13 cellular contexts compared by ENCODE assay signal in the genomic region with DNA sequence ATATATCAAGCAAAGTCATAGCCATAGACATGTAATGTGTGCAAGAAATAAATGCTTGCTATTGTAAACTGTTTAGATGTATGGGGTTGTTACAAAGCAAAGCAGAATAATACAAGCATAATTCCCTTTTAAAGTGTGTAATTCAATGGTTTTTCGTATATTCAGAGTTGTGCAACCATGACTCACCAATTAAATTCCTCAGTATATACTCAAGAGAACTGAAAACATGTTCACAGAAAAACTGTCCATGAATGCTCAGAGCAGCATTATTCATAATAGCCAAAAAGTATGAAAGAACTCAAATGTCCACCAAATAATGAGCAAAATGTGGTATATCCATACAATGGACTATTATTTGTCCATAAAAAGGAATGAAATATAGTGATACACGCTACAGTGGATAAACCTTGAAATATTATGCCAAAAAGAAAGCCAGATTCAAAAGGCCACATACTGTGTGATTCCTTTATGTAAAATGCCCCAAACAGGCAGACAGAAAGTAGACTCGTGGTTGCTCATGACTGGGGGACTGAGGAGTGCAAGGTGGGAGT. TPM values are rescaled to one million over a fixed set of nuclear protein-coding genes. Genes with fewer than 3 reads are reported as not detected.
DNase-seq lines count a peak whose midpoint lies in the region; ATAC-seq lines count a peak whose summit lies in the region.
"Had no signal": no experiment of that assay in that cellular context is flagged by ENCODE, and none has a peak within 500 bp of the region (broad histone marks: within the 10 kb centered on the region; RNA-seq: fewer than 3 reads in every experiment).

No MANE protein-coding gene starts in this region.

- ATAC-seq in activated T-cell treated with anti-CD3 and anti-CD28 coated beads, Interleukin-2, amount 50 U/mL, for 72 hours (replicated peaks in 1 of 2), result no peak
- ATAC-seq: stimulated activated naive CD8-positive, alpha-beta T cell treated with anti-CD3 and anti-CD28 coated beads, Interleukin-15, amount 100 ng/mL, for 72 hours had no signal

- H3K9me2 ChIP-seq in GM23248 (ENCODE audit: insufficient read depth), result no peaks in the 10 kb centered on the region

- H3F3A ChIP-seq in GM23248 (ENCODE audit: insufficient read depth), result peaks cover 28% of the 10 kb centered on the region

- H3K9me3 Mint-ChIP-seq in activated T-cell treated with anti-CD3 and anti-CD28 coated beads, Interleukin-2, amount 50 U/mL, for 72 hours, result no peaks in the 10 kb centered on the region
- H3K9me3 Mint-ChIP-seq: central memory CD8-positive, alpha-beta T cell; stimulated activated naive CD8-positive, alpha-beta T cell treated with anti-CD3 and anti-CD28 coated beads, Interleukin-15, amount 100 ng/mL, for 72 hours had no signal

- H3K27me3 ChIP-seq in GM23248 (replicated peaks; ENCODE audit: insufficient read depth), result no peaks in the 10 kb centered on the region
- H3K27me3 ChIP-seq: neutrophil had no signal

- DNase-seq in GM23248, result peak; percentile 87
- peak; percentile 46 for DNase-seq in RPMI7951 (ENCODE audit: low read depth)
- DNase-seq in epithelial cell of prostate (ENCODE audit: low read depth, low spot score), result no peak
- peak; percentile 81 for DNase-seq in renal cortical epithelial cell (ENCODE audit: low read depth)
- DNase-seq in inferior parietal cortex (ENCODE audit: extremely low spot score), result no peak
- no peak for DNase-seq in germinal center (ENCODE audit: low spot score)
- DNase-seq in activated T-cell treated with anti-CD3 and anti-CD28 coated beads, Interleukin-2, amount 50 U/mL, for 72 hours, result no peak
- DNase-seq: activated naive CD4-positive, alpha-beta T cell treated with Interleukin-2 at 50 U/mL for 16 hours; Kasumi-1; NCI-H2081 treated with DMSO at 0.1 percent for 48 hours; stimulated activated naive CD8-positive, alpha-beta T cell treated with anti-CD3 and anti-CD28 coated beads, Interleukin-15, amount 100 ng/mL, for 72 hours had no signal

- peak overlapping the region; percentile 52 for H3K27ac ChIP-seq in GM23248
- peak overlapping the region; percentile 22 for H3K27ac ChIP-seq in epithelial cell of prostate
- H3K27ac ChIP-seq: neutrophil had no signal

- H4K20me1 ChIP-seq in GM23248 (ENCODE audit: insufficient read depth), result peaks cover 2% of the 10 kb centered on the region; the same call in 1 of the 2 replicates

- WGBS in GM23248 (ENCODE audit: low coverage in 1 of 2, low lambda C conversion rate in 2 of 2, missing lambda C conversion rate in 2 of 2), 2 experiments, result 61 to 62% methylated on average over 3 of the region's 3 CpGs

- no peak overlapping the region for H3K4me3 Mint-ChIP-seq in activated T-cell treated with anti-CD3 and anti-CD28 coated beads, Interleukin-2, amount 50 U/mL, for 72 hours
- H3K4me3 Mint-ChIP-seq: central memory CD8-positive, alpha-beta T cell; stimulated activated naive CD8-positive, alpha-beta T cell treated with anti-CD3 and anti-CD28 coated beads, Interleukin-15, amount 100 ng/mL, for 72 hours had no signal

- H3K4me1 Mint-ChIP-seq in activated T-cell treated with anti-CD3 and anti-CD28 coated beads, Interleukin-2, amount 50 U/mL, for 72 hours (ENCODE audit: low read depth), result peaks cover 24% of the 10 kb centered on the region

- H2AFZ ChIP-seq in GM23248, result no peak overlapping the region

- no peaks in the 10 kb centered on the region for H3K36me3 ChIP-seq in GM23248 (ENCODE audit: low read depth)
- H3K36me3 ChIP-seq: neutrophil had no signal

- in situ Hi-C loops in GM23248 (cut with MboI), result loop anchor here (25.0 kb wide), 2 partner anchors 427 to 1152 kb away; no protein-coding TSS in a partner anchor

- H3K4me2 ChIP-seq in GM23248 (ENCODE audit: unreplicated experiment), result no peak overlapping the region

- H3K36me3 Mint-ChIP-seq in activated T-cell treated with anti-CD3 and anti-CD28 coated beads, Interleukin-2, amount 50 U/mL, for 72 hours (ENCODE audit: insufficient read depth in 2 of 2), result no peaks in the 10 kb centered on the region

- 0 out of 2 replicates have a peak overlapping the region, but pooled peaks have one; percentile 13 for H3K4me3 ChIP-seq in GM23248

- peaks cover 94% of the 10 kb centered on the region for H3K79me2 ChIP-seq in GM23248 (ENCODE audit: insufficient read depth)

- no peaks in the 10 kb centered on the region for H3K9me3 ChIP-seq in GM23248 (ENCODE audit: low read depth)
- H3K9me3 ChIP-seq: neutrophil had no signal

- H3K27me3 Mint-ChIP-seq in activated T-cell treated with anti-CD3 and anti-CD28 coated beads, Interleukin-2, amount 50 U/mL, for 72 hours (ENCODE audit: low read depth), result no peaks in the 10 kb centered on the region
- H3K27me3 Mint-ChIP-seq: central memory CD8-positive, alpha-beta T cell; stimulated activated naive CD8-positive, alpha-beta T cell treated with anti-CD3 and anti-CD28 coated beads, Interleukin-15, amount 100 ng/mL, for 72 hours had no signal

- H3K9ac ChIP-seq in GM23248, result no peak overlapping the region

- peaks cover 22% of the 10 kb centered on the region for H3K4me1 ChIP-seq in GM23248 (ENCODE audit: insufficient read depth)

- H3K27ac Mint-ChIP-seq in activated T-cell treated with anti-CD3 and anti-CD28 coated beads, Interleukin-2, amount 50 U/mL, for 72 hours, result no peak overlapping the region
- H3K27ac Mint-ChIP-seq: stimulated activated naive CD8-positive, alpha-beta T cell treated with anti-CD3 and anti-CD28 coated beads, Interleukin-15, amount 100 ng/mL, for 72 hours had no signal

RNA-seq across cellular contexts. Expression of a gene that starts 9.3 kb away (rescaled TPM):
- 14.6 and 16.6 TPM in 2 replicates for total RNA-seq in GM23248 (2014; rRNA removed; shearing (Covaris generic))
- 13.7 and 14.8 TPM in 2 replicates for polyA plus RNA-seq in GM23248 (2016; fragmentation: Nextera tagmentation; extraction: Ambion mirVana)
- 9.3 TPM in 2 replicates for total RNA-seq in RPMI7951 (2014; rRNA removed; shearing (Covaris generic))
- total RNA-seq in renal cortical epithelial cell, result 13.9 and 24.0 TPM in 2 replicates
- total RNA-seq in activated T-cell treated with anti-CD3 and anti-CD28 coated beads, Interleukin-2, amount 50 U/mL, for 72 hours, result 1 to 10 TPM; 7.2 to 8.4 TPM

Comparison
In these comparisons a context has a peak if more than half of its experiments do, and no peak if none do; other contexts are left out.
1. DNase-seq: peak in GM23248 (single experiment), RPMI7951 (single experiment) and renal cortical epithelial cell (single experiment); none in epithelial cell of prostate (single experiment), inferior parietal cortex (single experiment), germinal center (single experiment) and activated T-cell treated with anti-CD3 and anti-CD28 coated beads, Interleukin-2, amount 50 U/mL, for 72 hours (0 of 2).